In the genomic region with DNA sequence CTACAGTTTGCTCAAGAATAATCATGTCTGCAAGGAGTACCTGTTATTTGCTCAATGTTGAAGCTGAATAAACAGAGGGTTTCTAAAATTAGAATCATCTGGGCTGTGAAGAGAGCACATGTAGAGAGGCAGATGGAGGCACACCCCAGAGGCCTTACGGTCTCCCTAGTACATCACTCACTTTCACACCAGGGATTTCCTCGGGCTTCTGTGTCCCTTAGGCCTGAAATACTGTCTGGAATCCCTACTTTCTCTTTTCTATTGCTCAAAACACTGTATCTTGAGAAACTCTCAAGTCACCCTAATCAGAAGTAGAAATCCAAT, we compare ENCODE assay signal across 21 cellular contexts.
DNase-seq lines count a peak whose midpoint lies in the region; ATAC-seq and TF ChIP-seq lines count a peak whose summit lies in the region.
"Had no signal": no experiment of that assay in that cellular context is flagged by ENCODE, and none has a peak within 500 bp of the region (broad histone marks: within the 10 kb centered on the region; RNA-seq: fewer than 3 reads in every experiment).

No MANE protein-coding gene starts in this region.

- intact Hi-C loops in left cardiac atrium (cut with DNase I) (no loop called here), left ventricle myocardium superior (cut with micrococcal nuclease) (loop anchor here (10.0 kb wide), 1 partner anchor 201 kb away; no protein-coding TSS in a partner anchor)

- no peak for TF ChIP-seq EP300 in upper lobe of left lung (IDR thresholded peaks at IDR 0.05)

- peak; percentile 6 for DNase-seq in DMS 273 (lab: John Stamatoyannopoulos, UW; ENCODE audit: unreplicated experiment)
- DNase-seq in DMS 273 treated with DMSO at 0.1 percent for 48 hours (lab: John Stamatoyannopoulos, UW), result no peak
- DNase-seq in left cardiac atrium, result no peak
- DNase-seq in left ventricle myocardium superior, result no peak
- peak; percentile 4 for DNase-seq in RPMI8226
- no peak for DNase-seq in upper lobe of left lung
- DNase-seq in activated T-cell treated with anti-CD3 and anti-CD28 coated beads for 4 hours, result no peak
- DNase-seq: 8988T; CD8-positive, alpha-beta memory T cell; KG1; NCI-H146; NCI-H2081 treated with DMSO at 0.1 percent for 48 hours; NCI-H446; NCI-H774; Peyer's patch; Right ventricle myocardium superior; T-helper 1 cell had no signal

- H3K4me3 ChIP-seq in upper lobe of left lung, result no peak overlapping the region
- H3K4me3 ChIP-seq: GM23338, Peyer's patch had no signal

- H3K9me3 ChIP-seq in upper lobe of left lung, result no peaks in the 10 kb centered on the region
- H3K9me3 ChIP-seq: Peyer's patch had no signal

- TF ChIP-seq POLR2A in upper lobe of left lung (IDR thresholded peaks at IDR 0.05), result no peak

- no peak overlapping the region for H3K27ac ChIP-seq in upper lobe of left lung
- H3K27ac ChIP-seq: Peyer's patch had no signal

- TF ChIP-seq CTCF in upper lobe of left lung (IDR thresholded peaks at IDR 0.05), result no peak

- H3K4me1 ChIP-seq in upper lobe of left lung, result peaks cover 0 to 2% (median 0%) of the 10 kb centered on the region in 4 donors
- H3K4me1 ChIP-seq: Peyer's patch had no signal

- ATAC-seq in left cardiac atrium, result peak; percentile 30 to 37
- ATAC-seq in left ventricle myocardium superior, result no peak
- ATAC-seq in upper lobe of left lung (ENCODE audit: low FRiP score in 2 of 2), result peak; percentile 19 to 63
- ATAC-seq in GM19397 (IDR thresholded peaks at IDR 0.05; ENCODE audit: unreplicated experiment), result no peak
- ATAC-seq: GM23338, HCT116, SK-N-SH treated with all-trans-retinoic acid at 6 μM for 48 hours had no signal

- no peaks in the 10 kb centered on the region for H3K36me3 ChIP-seq in upper lobe of left lung
- H3K36me3 ChIP-seq: Peyer's patch had no signal

- H3K27me3 ChIP-seq in upper lobe of left lung, result no peaks in the 10 kb centered on the region
- H3K27me3 ChIP-seq: Peyer's patch had no signal

- WGBS in upper lobe of left lung, 2 donors, result 40 to 57% methylated on average over 2 of the region's 2 CpGs

Comparison
In these comparisons a context has a peak if more than half of its experiments do, and no peak if none do; other contexts are left out.
1. DNase-seq: peak in DMS 273 (single experiment) and RPMI8226 (single experiment); none in DMS 273 treated with DMSO at 0.1 percent for 48 hours (single experiment), left cardiac atrium (single experiment), left ventricle myocardium superior (single experiment), upper lobe of left lung (0 of 2) and activated T-cell treated with anti-CD3 and anti-CD28 coated beads for 4 hours (single experiment).
2. ATAC-seq: peak in left cardiac atrium (2 of 2) and upper lobe of left lung (2 of 2); none in left ventricle myocardium superior (single experiment) and GM19397 (single experiment).